In the genomic region with DNA sequence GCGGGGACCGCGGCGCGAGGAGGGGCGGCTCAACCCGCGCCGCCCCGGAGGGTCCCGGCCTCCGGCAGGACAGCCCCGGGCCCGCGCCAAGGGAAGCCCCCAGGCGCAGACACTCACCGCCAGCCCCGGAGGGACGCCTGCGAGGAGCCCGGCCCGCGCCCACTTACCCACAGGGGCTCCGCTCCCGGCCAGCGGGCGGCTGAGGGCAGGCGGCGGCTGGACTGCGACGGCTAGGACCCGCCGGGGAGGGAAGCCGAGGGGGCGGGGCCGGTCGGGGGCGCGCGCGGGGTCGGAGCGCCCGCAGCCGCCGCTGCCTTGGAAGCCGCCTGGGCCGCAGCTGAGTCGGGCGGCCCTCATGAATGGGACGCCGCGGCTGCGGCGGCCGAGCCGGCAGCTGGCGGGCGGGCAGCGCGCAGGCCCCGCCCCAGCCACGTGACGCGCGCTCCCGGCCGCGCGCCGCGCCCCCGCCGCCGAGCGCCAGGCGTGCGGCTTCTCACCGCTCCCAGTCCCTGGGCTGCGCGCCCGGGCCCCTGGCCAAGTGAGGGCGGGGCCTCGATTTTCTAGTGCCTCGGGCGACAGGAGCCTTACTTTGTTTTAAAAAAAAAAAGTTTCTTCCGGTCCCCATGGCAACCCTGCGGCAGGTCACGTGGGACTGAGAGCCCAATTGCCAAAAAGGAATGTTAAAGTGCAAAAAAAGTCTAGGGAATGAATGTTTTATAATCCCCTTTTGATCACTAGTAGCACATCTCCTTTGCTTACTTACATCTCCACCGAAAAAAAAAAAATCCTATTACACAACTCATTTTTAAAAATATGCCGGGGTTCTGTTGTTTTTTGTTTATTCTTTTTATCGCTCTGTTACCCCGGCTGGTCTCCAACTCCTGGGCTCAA, we compare ENCODE assay signal across 1 cellular context.
A peak's percentile ranks its signal among the peaks of the same experiment; 100 is the strongest.
TF ChIP-seq lines count a peak whose summit lies in the region.

A gene with protein sequence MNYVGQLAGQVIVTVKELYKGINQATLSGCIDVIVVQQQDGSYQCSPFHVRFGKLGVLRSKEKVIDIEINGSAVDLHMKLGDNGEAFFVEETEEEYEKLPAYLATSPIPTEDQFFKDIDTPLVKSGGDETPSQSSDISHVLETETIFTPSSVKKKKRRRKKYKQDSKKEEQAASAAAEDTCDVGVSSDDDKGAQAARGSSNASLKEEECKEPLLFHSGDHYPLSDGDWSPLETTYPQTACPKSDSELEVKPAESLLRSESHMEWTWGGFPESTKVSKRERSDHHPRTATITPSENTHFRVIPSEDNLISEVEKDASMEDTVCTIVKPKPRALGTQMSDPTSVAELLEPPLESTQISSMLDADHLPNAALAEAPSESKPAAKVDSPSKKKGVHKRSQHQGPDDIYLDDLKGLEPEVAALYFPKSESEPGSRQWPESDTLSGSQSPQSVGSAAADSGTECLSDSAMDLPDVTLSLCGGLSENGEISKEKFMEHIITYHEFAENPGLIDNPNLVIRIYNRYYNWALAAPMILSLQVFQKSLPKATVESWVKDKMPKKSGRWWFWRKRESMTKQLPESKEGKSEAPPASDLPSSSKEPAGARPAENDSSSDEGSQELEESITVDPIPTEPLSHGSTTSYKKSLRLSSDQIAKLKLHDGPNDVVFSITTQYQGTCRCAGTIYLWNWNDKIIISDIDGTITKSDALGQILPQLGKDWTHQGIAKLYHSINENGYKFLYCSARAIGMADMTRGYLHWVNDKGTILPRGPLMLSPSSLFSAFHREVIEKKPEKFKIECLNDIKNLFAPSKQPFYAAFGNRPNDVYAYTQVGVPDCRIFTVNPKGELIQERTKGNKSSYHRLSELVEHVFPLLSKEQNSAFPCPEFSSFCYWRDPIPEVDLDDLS (minus strand): TSS at position 225 of the 891 bp plus-strand sequence. CDS start 52,304 bp downstream, outside the sequence.

TF ChIP-seq in GM12878, 131 proteins besides CTCF, POLR2A, EP300 and RAD21 (continued from another document and continues in another):
- TF ChIP-seq ETV6 (conservative IDR thresholded peaks at IDR 0.05 in 1 of 2, IDR thresholded peaks at IDR 0.05 in 1 of 2; ENCODE audit: borderline replicate concordance in 1 of 2, low read depth in 1 of 2), result no peak
- TF ChIP-seq, protein P1, sequence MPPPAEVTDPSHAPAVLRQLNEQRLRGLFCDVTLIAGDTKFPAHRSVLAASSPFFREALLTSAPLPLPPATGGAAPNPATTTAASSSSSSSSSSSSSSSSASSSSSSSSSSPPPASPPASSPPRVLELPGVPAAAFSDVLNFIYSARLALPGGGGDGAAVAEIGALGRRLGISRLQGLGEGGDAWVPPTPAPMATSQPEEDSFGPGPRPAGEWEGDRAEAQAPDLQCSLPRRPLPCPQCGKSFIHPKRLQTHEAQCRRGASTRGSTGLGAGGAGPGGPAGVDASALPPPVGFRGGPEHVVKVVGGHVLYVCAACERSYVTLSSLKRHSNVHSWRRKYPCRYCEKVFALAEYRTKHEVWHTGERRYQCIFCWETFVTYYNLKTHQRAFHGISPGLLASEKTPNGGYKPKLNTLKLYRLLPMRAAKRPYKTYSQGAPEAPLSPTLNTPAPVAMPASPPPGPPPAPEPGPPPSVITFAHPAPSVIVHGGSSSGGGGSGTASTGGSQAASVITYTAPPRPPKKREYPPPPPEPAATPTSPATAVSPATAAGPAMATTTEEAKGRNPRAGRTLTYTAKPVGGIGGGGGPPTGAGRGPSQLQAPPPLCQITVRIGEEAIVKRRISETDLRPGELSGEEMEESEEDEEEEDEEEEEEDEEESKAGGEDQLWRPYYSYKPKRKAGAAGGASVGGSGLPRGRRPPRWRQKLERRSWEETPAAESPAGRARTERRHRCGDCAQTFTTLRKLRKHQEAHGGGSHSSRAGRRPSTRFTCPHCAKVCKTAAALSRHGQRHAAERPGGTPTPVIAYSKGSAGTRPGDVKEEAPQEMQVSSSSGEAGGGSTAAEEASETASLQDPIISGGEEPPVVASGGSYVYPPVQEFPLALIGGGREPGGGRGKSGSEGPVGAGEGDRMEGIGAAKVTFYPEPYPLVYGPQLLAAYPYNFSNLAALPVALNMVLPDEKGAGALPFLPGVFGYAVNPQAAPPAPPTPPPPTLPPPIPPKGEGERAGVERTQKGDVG (CRISPR knock-in tag; IDR thresholded peaks at IDR 0.05), result no peak
- no peak for TF ChIP-seq ATF7 (IDR thresholded peaks at IDR 0.05; ENCODE audit: low read depth)
- TF ChIP-seq HDAC2 (IDR thresholded peaks at IDR 0.05), result no peak
- TF ChIP-seq CBFB (IDR thresholded peaks at IDR 0.05; ENCODE audit: low read depth), result no peak
- 0 out of 2 replicates have a peak, but pooled peaks have one; percentile 80 for TF ChIP-seq DPF2 (IDR thresholded peaks at IDR 0.05)
- TF ChIP-seq, protein P2, sequence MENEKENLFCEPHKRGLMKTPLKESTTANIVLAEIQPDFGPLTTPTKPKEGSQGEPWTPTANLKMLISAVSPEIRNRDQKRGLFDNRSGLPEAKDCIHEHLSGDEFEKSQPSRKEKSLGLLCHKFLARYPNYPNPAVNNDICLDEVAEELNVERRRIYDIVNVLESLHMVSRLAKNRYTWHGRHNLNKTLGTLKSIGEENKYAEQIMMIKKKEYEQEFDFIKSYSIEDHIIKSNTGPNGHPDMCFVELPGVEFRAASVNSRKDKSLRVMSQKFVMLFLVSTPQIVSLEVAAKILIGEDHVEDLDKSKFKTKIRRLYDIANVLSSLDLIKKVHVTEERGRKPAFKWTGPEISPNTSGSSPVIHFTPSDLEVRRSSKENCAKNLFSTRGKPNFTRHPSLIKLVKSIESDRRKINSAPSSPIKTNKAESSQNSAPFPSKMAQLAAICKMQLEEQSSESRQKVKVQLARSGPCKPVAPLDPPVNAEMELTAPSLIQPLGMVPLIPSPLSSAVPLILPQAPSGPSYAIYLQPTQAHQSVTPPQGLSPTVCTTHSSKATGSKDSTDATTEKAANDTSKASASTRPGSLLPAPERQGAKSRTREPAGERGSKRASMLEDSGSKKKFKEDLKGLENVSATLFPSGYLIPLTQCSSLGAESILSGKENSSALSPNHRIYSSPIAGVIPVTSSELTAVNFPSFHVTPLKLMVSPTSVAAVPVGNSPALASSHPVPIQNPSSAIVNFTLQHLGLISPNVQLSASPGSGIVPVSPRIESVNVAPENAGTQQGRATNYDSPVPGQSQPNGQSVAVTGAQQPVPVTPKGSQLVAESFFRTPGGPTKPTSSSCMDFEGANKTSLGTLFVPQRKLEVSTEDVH (IDR thresholded peaks at IDR 0.05; ENCODE audit: low read depth, partially characterized antibody), result no peak
- no peak for TF ChIP-seq CEBPB (IDR thresholded peaks at IDR 0.05; ENCODE audit: borderline replicate concordance in 1 of 2, low read depth in 2 of 2, low read length in 2 of 2)
- peak; percentile 97 for TF ChIP-seq RAD51 (IDR thresholded peaks at IDR 0.05)
- TF ChIP-seq LARP7 (IDR thresholded peaks at IDR 0.05), result peak; percentile 10; the same call in 1 of the 2 replicates
- TF ChIP-seq KAT2A (conservative IDR thresholded peaks at IDR 0.05; ENCODE audit: control insufficient read depth, low read depth, low read length), result no peak
- TF ChIP-seq BACH1 (IDR thresholded peaks at IDR 0.05; ENCODE audit: borderline replicate concordance), result peak; percentile 15; the same call in 1 of the 2 replicates
- peak; percentile 53; the same call in 1 of the 2 replicates for TF ChIP-seq TAF1 (IDR thresholded peaks at IDR 0.05; ENCODE audit: borderline replicate concordance, low read depth, low read length)
- no peak for TF ChIP-seq POU2F2 (IDR thresholded peaks at IDR 0.05; ENCODE audit: borderline replicate concordance, low read depth, low read length)
- TF ChIP-seq, protein P3, sequence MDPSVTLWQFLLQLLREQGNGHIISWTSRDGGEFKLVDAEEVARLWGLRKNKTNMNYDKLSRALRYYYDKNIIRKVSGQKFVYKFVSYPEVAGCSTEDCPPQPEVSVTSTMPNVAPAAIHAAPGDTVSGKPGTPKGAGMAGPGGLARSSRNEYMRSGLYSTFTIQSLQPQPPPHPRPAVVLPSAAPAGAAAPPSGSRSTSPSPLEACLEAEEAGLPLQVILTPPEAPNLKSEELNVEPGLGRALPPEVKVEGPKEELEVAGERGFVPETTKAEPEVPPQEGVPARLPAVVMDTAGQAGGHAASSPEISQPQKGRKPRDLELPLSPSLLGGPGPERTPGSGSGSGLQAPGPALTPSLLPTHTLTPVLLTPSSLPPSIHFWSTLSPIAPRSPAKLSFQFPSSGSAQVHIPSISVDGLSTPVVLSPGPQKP (IDR thresholded peaks at IDR 0.05; ENCODE audit: low read depth, low read length), result no peak
- TF ChIP-seq, protein P4, sequence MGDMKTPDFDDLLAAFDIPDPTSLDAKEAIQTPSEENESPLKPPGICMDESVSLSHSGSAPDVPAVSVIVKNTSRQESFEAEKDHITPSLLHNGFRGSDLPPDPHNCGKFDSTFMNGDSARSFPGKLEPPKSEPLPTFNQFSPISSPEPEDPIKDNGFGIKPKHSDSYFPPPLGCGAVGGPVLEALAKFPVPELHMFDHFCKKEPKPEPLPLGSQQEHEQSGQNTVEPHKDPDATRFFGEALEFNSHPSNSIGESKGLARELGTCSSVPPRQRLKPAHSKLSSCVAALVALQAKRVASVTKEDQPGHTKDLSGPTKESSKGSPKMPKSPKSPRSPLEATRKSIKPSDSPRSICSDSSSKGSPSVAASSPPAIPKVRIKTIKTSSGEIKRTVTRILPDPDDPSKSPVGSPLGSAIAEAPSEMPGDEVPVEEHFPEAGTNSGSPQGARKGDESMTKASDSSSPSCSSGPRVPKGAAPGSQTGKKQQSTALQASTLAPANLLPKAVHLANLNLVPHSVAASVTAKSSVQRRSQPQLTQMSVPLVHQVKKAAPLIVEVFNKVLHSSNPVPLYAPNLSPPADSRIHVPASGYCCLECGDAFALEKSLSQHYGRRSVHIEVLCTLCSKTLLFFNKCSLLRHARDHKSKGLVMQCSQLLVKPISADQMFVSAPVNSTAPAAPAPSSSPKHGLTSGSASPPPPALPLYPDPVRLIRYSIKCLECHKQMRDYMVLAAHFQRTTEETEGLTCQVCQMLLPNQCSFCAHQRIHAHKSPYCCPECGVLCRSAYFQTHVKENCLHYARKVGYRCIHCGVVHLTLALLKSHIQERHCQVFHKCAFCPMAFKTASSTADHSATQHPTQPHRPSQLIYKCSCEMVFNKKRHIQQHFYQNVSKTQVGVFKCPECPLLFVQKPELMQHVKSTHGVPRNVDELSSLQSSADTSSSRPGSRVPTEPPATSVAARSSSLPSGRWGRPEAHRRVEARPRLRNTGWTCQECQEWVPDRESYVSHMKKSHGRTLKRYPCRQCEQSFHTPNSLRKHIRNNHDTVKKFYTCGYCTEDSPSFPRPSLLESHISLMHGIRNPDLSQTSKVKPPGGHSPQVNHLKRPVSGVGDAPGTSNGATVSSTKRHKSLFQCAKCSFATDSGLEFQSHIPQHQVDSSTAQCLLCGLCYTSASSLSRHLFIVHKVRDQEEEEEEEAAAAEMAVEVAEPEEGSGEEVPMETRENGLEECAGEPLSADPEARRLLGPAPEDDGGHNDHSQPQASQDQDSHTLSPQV (IDR thresholded peaks at IDR 0.05), result no peak
- no peak for TF ChIP-seq NFIC (IDR thresholded peaks at IDR 0.05; ENCODE audit: low read depth, low read length)
- TF ChIP-seq TBL1XR1 (IDR thresholded peaks at IDR 0.05; ENCODE audit: low read depth, low read length), result no peak
- no peak for TF ChIP-seq POLR2AphosphoS2 (IDR thresholded peaks at IDR 0.05; ENCODE audit: low read depth, low read length)
- TF ChIP-seq EZH2 (IDR thresholded peaks at IDR 0.05; ENCODE audit: borderline replicate concordance, control insufficient read depth, low read depth, low read length), result no peak
- TF ChIP-seq RUNX3 (IDR thresholded peaks at IDR 0.05; ENCODE audit: low read length), result peak; percentile 37; the same call in 1 of the 2 replicates
- TF ChIP-seq, protein P5, sequence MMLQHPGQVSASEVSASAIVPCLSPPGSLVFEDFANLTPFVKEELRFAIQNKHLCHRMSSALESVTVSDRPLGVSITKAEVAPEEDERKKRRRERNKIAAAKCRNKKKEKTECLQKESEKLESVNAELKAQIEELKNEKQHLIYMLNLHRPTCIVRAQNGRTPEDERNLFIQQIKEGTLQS (IDR thresholded peaks at IDR 0.05; ENCODE audit: borderline replicate concordance, extremely low read depth, low read depth, low read length), result peak; percentile 74; the same call in 1 of the 2 replicates
- TF ChIP-seq FOS (IDR thresholded peaks at IDR 0.05; ENCODE audit: borderline replicate concordance, extremely low read depth, insufficient read length), result no peak
- peak in 1 of 2 experiments; percentile 31; a peak in 1 of 3 replicates for TF ChIP-seq EGR1 (IDR thresholded peaks at IDR 0.05; ENCODE audit: borderline replicate concordance in 1 of 2, low read depth in 2 of 2, low read length in 2 of 2)
- TF ChIP-seq, protein P6, sequence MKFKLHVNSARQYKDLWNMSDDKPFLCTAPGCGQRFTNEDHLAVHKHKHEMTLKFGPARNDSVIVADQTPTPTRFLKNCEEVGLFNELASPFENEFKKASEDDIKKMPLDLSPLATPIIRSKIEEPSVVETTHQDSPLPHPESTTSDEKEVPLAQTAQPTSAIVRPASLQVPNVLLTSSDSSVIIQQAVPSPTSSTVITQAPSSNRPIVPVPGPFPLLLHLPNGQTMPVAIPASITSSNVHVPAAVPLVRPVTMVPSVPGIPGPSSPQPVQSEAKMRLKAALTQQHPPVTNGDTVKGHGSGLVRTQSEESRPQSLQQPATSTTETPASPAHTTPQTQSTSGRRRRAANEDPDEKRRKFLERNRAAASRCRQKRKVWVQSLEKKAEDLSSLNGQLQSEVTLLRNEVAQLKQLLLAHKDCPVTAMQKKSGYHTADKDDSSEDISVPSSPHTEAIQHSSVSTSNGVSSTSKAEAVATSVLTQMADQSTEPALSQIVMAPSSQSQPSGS (IDR thresholded peaks at IDR 0.05; ENCODE audit: low read length), result no peak
- TF ChIP-seq ZBED1 (IDR thresholded peaks at IDR 0.05; ENCODE audit: borderline replicate concordance), result no peak
- TF ChIP-seq BRCA1 (IDR thresholded peaks at IDR 0.05; ENCODE audit: low read depth, low read length), result no peak
- TF ChIP-seq, protein P7, sequence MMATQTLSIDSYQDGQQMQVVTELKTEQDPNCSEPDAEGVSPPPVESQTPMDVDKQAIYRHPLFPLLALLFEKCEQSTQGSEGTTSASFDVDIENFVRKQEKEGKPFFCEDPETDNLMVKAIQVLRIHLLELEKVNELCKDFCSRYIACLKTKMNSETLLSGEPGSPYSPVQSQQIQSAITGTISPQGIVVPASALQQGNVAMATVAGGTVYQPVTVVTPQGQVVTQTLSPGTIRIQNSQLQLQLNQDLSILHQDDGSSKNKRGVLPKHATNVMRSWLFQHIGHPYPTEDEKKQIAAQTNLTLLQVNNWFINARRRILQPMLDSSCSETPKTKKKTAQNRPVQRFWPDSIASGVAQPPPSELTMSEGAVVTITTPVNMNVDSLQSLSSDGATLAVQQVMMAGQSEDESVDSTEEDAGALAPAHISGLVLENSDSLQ (IDR thresholded peaks at IDR 0.05), result no peak
- no peak for TF ChIP-seq MTA2 (IDR thresholded peaks at IDR 0.05; ENCODE audit: low read depth)
- no peak for TF ChIP-seq PAX8 (IDR thresholded peaks at IDR 0.05)
- TF ChIP-seq TCF7 (IDR thresholded peaks at IDR 0.05; ENCODE audit: borderline replicate concordance), result no peak
- TF ChIP-seq MEF2A (IDR thresholded peaks at IDR 0.05; ENCODE audit: insufficient read depth, low read depth, low read length), result no peak
- peak; percentile 95 for TF ChIP-seq MXI1 (IDR thresholded peaks at IDR 0.05; ENCODE audit: low read depth, low read length)
- no peak for TF ChIP-seq JUND (IDR thresholded peaks at IDR 0.05; ENCODE audit: low read depth, low read length)
- peak; percentile 27; the same call in 1 of the 2 replicates for TF ChIP-seq NR2F1 (conservative IDR thresholded peaks at IDR 0.05)
- TF ChIP-seq SMARCA5 (IDR thresholded peaks at IDR 0.05), result no peak
- no peak for TF ChIP-seq ZNF24 (IDR thresholded peaks at IDR 0.05)
